ENCODE assay signal across 1 cellular context in genomic region chrX:72254835-72255234, GRCh38.
TF ChIP-seq lines count a peak whose summit lies in the region.

No MANE protein-coding gene starts in this region.

TF ChIP-seq in WTC11, 78 proteins besides CTCF, POLR2A, EP300 and RAD21 (continued from another document):
- TF ChIP-seq ARID4B (CRISPR knock-in tag; IDR thresholded peaks at IDR 0.05; ENCODE audit: borderline replicate concordance) (no peak), AFF4 (CRISPR knock-in tag; IDR thresholded peaks at IDR 0.05; ENCODE audit: borderline replicate concordance) (no peak), ELF4 (CRISPR knock-in tag; IDR thresholded peaks at IDR 0.05; ENCODE audit: low read depth) (no peak), MXD4 (CRISPR knock-in tag; IDR thresholded peaks at IDR 0.05; ENCODE audit: borderline replicate concordance) (no peak), IRF1 (CRISPR knock-in tag; IDR thresholded peaks at IDR 0.05) (no peak), USF2 (CRISPR knock-in tag; IDR thresholded peaks at IDR 0.05) (no peak), CREM (CRISPR knock-in tag; IDR thresholded peaks at IDR 0.05) (no peak)
